In the genomic region with DNA sequence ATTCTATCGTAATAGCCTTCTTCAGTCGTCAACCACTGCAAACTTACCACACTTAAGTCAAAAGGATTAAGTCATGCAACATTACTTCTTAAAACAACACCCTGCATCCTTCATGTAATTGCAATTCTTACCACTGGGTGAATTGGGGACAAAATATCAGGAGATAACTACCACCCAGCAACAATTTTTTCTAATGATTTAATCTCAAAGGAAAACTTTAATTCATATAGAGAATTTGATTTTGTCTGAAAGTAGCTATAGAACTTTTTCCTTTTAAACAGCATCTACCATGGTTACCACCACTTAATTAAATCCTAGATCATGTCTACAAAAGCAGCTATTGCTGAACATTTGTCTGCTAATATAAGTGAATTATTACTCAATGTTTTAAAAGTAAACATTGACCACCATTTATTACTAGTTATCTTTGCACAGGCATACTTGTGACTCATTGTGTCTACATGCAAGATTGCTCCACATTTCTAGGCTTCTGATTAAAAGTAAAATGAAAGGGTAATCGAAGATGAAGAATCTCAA, we compare ENCODE assay signal across 9 cellular contexts. TPM values are rescaled to one million over a fixed set of nuclear protein-coding genes. Genes with fewer than 3 reads are reported as not detected.
DNase-seq lines count a peak whose midpoint lies in the region; ATAC-seq and TF ChIP-seq lines count a peak whose summit lies in the region.
"Had no signal": no experiment of that assay in that cellular context is flagged by ENCODE, and none has a peak within 500 bp of the region (broad histone marks: within the 10 kb centered on the region; RNA-seq: fewer than 3 reads in every experiment).

No MANE protein-coding gene starts in this region.

- H3K4me3 Mint-ChIP-seq in Calu3 (ENCODE audit: low read depth, unreplicated experiment), result peak overlapping the region; percentile 59
- H3K4me3 Mint-ChIP-seq in naive thymus-derived CD8-positive, alpha-beta T cell, result peak overlapping the region in 2 of 10 donors; percentile 1 to 18
- H3K4me3 Mint-ChIP-seq: stimulated activated naive B cell treated with anti-CD40 and anti-IgM and Interleukin-4, amounts not matched to agents 10 μg/mL and 1 μg/mL and 100 μg/mL, for 72 hours had no signal

- ATAC-seq in naive thymus-derived CD8-positive, alpha-beta T cell, result peak; percentile 70 to 76
- ATAC-seq in GM19328 (IDR thresholded peaks at IDR 0.05; ENCODE audit: unreplicated experiment) (no peak), HG03571 (IDR thresholded peaks at IDR 0.05; ENCODE audit: unreplicated experiment) (no peak)
- ATAC-seq: stimulated activated naive B cell treated with anti-CD40 and anti-IgM and Interleukin-4, amounts not matched to agents 10 μg/mL and 1 μg/mL and 100 μg/mL, for 72 hours had no signal

- peak; percentile 33 for TF ChIP-seq CTCF in Calu3 (IDR thresholded peaks at IDR 0.05; ENCODE audit: unreplicated experiment)

- H3K36me3 Mint-ChIP-seq in Calu3 (ENCODE audit: insufficient read depth, unreplicated experiment), result peaks cover 9% of the 10 kb centered on the region
- peaks cover 0 to 4% (median 0%) of the 10 kb centered on the region in 3 donors for H3K36me3 Mint-ChIP-seq in naive thymus-derived CD8-positive, alpha-beta T cell
- H3K36me3 Mint-ChIP-seq: stimulated activated naive B cell treated with anti-CD40 and anti-IgM and Interleukin-4, amounts not matched to agents 10 μg/mL and 1 μg/mL and 100 μg/mL, for 72 hours had no signal

- DNase-seq in Calu3, result no peak
- DNase-seq in LoVo (ENCODE audit: low spot score), result peak; percentile 79
- DNase-seq in dedifferentiated amniotic fluid mesenchymal stem cell (ENCODE audit: extremely low spot score), result peak; percentile 47
- DNase-seq in naive thymus-derived CD8-positive, alpha-beta T cell, result no peak
- no peak for DNase-seq in activated CD4-positive, CD25-positive, alpha-beta regulatory T cell treated with anti-CD3 and anti-CD28 coated beads, Interleukin-2, amount 50 U/mL, for 72 hours
- no peak for DNase-seq in NCI-H524 treated with DMSO at 0.1 percent for 48 hours (lab: John Stamatoyannopoulos, UW)
- DNase-seq: stimulated activated naive B cell treated with anti-CD40 and anti-IgM and Interleukin-4, amounts not matched to agents 10 μg/mL and 1 μg/mL and 100 μg/mL, for 72 hours had no signal

- H3K27ac Mint-ChIP-seq in Calu3 (ENCODE audit: unreplicated experiment), result peak overlapping the region; percentile 89
- peak overlapping the region in 5 of 10 donors; percentile 1 to 35 (median 18) for H3K27ac Mint-ChIP-seq in naive thymus-derived CD8-positive, alpha-beta T cell
- H3K27ac Mint-ChIP-seq: stimulated activated naive B cell treated with anti-CD40 and anti-IgM and Interleukin-4, amounts not matched to agents 10 μg/mL and 1 μg/mL and 100 μg/mL, for 72 hours had no signal

- BruUV-seq in Calu3 (replicated peaks; lab: Mats Ljungman, UMichigan), result no TSS peak

- H3K9me3 Mint-ChIP-seq in Calu3 (ENCODE audit: low read depth, unreplicated experiment), result no peaks in the 10 kb centered on the region
- no peaks in the 10 kb centered on the region for H3K9me3 Mint-ChIP-seq in naive thymus-derived CD8-positive, alpha-beta T cell
- H3K9me3 Mint-ChIP-seq: stimulated activated naive B cell treated with anti-CD40 and anti-IgM and Interleukin-4, amounts not matched to agents 10 μg/mL and 1 μg/mL and 100 μg/mL, for 72 hours had no signal

- peaks cover 43% of the 10 kb centered on the region for H3K4me1 Mint-ChIP-seq in Calu3 (ENCODE audit: low read depth, unreplicated experiment)
- H3K4me1 Mint-ChIP-seq in naive thymus-derived CD8-positive, alpha-beta T cell, result peaks cover 7 to 79% (median 75%) of the 10 kb centered on the region in 4 donors
- H3K4me1 Mint-ChIP-seq: stimulated activated naive B cell treated with anti-CD40 and anti-IgM and Interleukin-4, amounts not matched to agents 10 μg/mL and 1 μg/mL and 100 μg/mL, for 72 hours had no signal

- POLR2A ChIA-PET in naive thymus-derived CD8-positive, alpha-beta T cell (lab: Charles Lee), result interaction anchor here (0.8 kb wide), 1 partner anchor 10 kb away, joined by 5 read pairs; a partner anchor contains a TSS

- H3K27me3 Mint-ChIP-seq in Calu3 (ENCODE audit: unreplicated experiment), result no peaks in the 10 kb centered on the region
- H3K27me3 Mint-ChIP-seq in naive thymus-derived CD8-positive, alpha-beta T cell, result no peaks in the 10 kb centered on the region

- intact Hi-C loops in Calu3 (cut with micrococcal nuclease; ENCODE audit: unreplicated experiment), result loop anchor here (2.0 kb wide), 1 partner anchor 59 kb away; no protein-coding TSS in a partner anchor

- CTCF ChIA-PET in Calu3 (lab: Charles Lee), result interaction anchor here (1.0 kb wide), 1 partner anchor 10 kb away, joined by 3 read pairs; a partner anchor contains a TSS

RNA-seq across cellular contexts. Expression of a gene that starts 10.5 kb away (rescaled TPM):
- total RNA-seq in Calu3 (2022), result 22.9 and 23.1 TPM in 2 replicates
- total RNA-seq in naive thymus-derived CD8-positive, alpha-beta T cell, result 10 to 100 TPM; 64.7 to 73.0 TPM
- 10 to 100 TPM; 28.0 to 42.9 (median 39.0) TPM for polyA plus RNA-seq in naive thymus-derived CD8-positive, alpha-beta T cell

Comparison
In these comparisons a context has a peak if more than half of its experiments do, and no peak if none do; other contexts are left out.
1. DNase-seq: peak in LoVo (single experiment) and dedifferentiated amniotic fluid mesenchymal stem cell (single experiment); none in Calu3 (single experiment), naive thymus-derived CD8-positive, alpha-beta T cell (0 of 10), activated CD4-positive, CD25-positive, alpha-beta regulatory T cell treated with anti-CD3 and anti-CD28 coated beads, Interleukin-2, amount 50 U/mL, for 72 hours (single experiment) and NCI-H524 treated with DMSO at 0.1 percent for 48 hours (single experiment).
2. ATAC-seq: peak in naive thymus-derived CD8-positive, alpha-beta T cell (2 of 2); none in GM19328 (single experiment) and HG03571 (single experiment).